23 cellular contexts compared by ENCODE assay signal in genomic region chr15:81434882-81435281, GRCh38.
"Had no signal": no experiment of that assay in that cellular context is flagged by ENCODE, and none has a peak within 500 bp of the region (broad histone marks: within the 10 kb centered on the region; RNA-seq: fewer than 3 reads in every experiment).

No MANE protein-coding gene starts in this region.

- H3K27ac Mint-ChIP-seq: dendritic cell treated with granulocyte-macrophage colony-stimulating factor and Interleukin-4, amounts not matched to agents 40 ng/mL and 50 ng/mL, for 4 days; effector memory CD8-positive, alpha-beta T cell; immature natural killer cell; mesothelial cell of epicardium; naive thymus-derived CD4-positive, alpha-beta T cell had no signal

- H3K4me3 ChIP-seq: colonic mucosa, esophagus muscularis mucosa, gastroesophageal sphincter, heart left ventricle, hepatocyte, left lung, lower lobe of right lung had no signal

- H3K36me3 ChIP-seq: colonic mucosa, esophagus muscularis mucosa, gastroesophageal sphincter, heart left ventricle, left lung, lower lobe of right lung had no signal

- DNase-seq: colonic mucosa; cortex of kidney; effector CD8-positive, alpha-beta T cell; effector memory CD8-positive, alpha-beta T cell; foreskin keratinocyte; heart left ventricle; hypothalamus; immature natural killer cell; left cardiac atrium; left lung; left ventricle myocardium superior; lower lobe of right lung; mesenchymal stem cell; naive thymus-derived CD4-positive, alpha-beta T cell had no signal

- H3K9me3 ChIP-seq: colonic mucosa, left lung, lower lobe of right lung had no signal

- H3K36me3 Mint-ChIP-seq: immature natural killer cell, mesothelial cell of epicardium had no signal

- H3K27me3 ChIP-seq: colonic mucosa, esophagus muscularis mucosa, gastroesophageal sphincter, heart left ventricle, hepatocyte had no signal

- H3K27ac ChIP-seq: colonic mucosa, esophagus muscularis mucosa, foreskin keratinocyte, gastroesophageal sphincter, heart left ventricle, hepatocyte, left lung, lower lobe of right lung had no signal

- H3K4me1 ChIP-seq: colonic mucosa, esophagus muscularis mucosa, foreskin keratinocyte, gastroesophageal sphincter, heart left ventricle, left lung, lower lobe of right lung had no signal

- H3K4me1 Mint-ChIP-seq: mesothelial cell of epicardium; naive thymus-derived CD4-positive, alpha-beta T cell had no signal

- H3K9me3 Mint-ChIP-seq: dendritic cell treated with granulocyte-macrophage colony-stimulating factor and Interleukin-4, amounts not matched to agents 40 ng/mL and 50 ng/mL, for 4 days had no signal

- FAIRE-seq: endothelial cell of umbilical vein, frontal cortex, islet of Langerhans, keratinocyte had no signal

- ATAC-seq: effector memory CD8-positive, alpha-beta T cell; foreskin keratinocyte; gastroesophageal sphincter; heart left ventricle; left cardiac atrium; left lung; left ventricle myocardium superior; lower lobe of right lung; naive thymus-derived CD4-positive, alpha-beta T cell had no signal

- H3K4me3 Mint-ChIP-seq: dendritic cell treated with granulocyte-macrophage colony-stimulating factor and Interleukin-4, amounts not matched to agents 40 ng/mL and 50 ng/mL, for 4 days; effector memory CD8-positive, alpha-beta T cell; immature natural killer cell; mesothelial cell of epicardium; naive thymus-derived CD4-positive, alpha-beta T cell had no signal
